In the genomic region with DNA sequence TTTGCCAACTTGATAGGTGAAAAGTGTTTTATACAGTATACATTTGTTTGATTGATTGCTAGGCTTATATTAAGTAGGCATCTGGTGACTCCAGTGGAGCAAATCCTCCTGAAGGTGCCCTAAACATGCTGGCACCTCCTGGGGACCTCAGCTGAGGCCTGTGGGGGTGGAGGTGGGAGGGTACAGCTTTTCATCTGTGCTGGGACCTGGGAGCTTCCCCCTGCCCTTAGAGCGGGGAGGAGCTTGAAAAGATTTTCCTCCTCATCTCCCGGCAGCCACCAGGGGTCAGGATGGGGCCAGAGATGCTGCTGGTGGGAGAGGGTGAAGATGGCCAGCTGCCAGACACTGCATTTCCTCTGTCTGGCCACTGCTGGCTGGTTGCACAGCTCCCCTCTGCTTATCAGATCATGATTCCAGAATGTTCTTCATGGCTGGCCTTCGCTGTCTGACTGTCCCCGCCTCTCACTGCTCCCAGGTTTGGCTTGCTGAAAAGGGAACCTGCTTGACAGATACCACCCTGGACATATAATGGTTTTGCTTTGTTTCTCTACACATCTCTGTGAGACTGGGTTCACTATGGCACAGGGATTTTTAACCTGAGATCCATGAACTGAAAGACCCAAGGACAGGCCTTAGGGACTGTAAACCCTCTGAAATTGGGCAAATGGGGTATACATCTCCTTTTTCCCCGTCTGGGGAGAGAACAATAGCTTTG, we compare ENCODE assay signal across 8 cellular contexts. TPM values are rescaled to one million over a fixed set of nuclear protein-coding genes. Genes with fewer than 3 reads are reported as not detected.
DNase-seq lines count a peak whose midpoint lies in the region; ATAC-seq and TF ChIP-seq lines count a peak whose summit lies in the region.

No MANE protein-coding gene starts in this region.

- DNase-seq in NCI-H1092 (lab: John Stamatoyannopoulos, UW), result peak; percentile 92
- DNase-seq in SK-MEL-5 (ENCODE audit: low read depth, low spot score), result peak; percentile 91
- DNase-seq in activated naive CD4-positive, alpha-beta T cell treated with anti-CD3 and anti-CD28 coated beads for 36 hours, result peak; percentile 91
- DNase-seq in globus pallidus (ENCODE audit: low spot score), result peak; percentile 87
- peak; percentile 90 for DNase-seq in type B pancreatic cell (ENCODE audit: extremely low spot score, unreplicated experiment)

- H3K9me3 Mint-ChIP-seq in activated naive CD4-positive, alpha-beta T cell treated with anti-CD3 and anti-CD28 coated beads for 36 hours, result no peaks in the 10 kb centered on the region
- no peaks in the 10 kb centered on the region for H3K9me3 Mint-ChIP-seq in type B pancreatic cell

- peaks cover 15% of the 10 kb centered on the region for H3K27me3 Mint-ChIP-seq in activated naive CD4-positive, alpha-beta T cell treated with anti-CD3 and anti-CD28 coated beads for 36 hours (ENCODE audit: low read depth)
- peaks cover 27% of the 10 kb centered on the region for H3K27me3 Mint-ChIP-seq in type B pancreatic cell

- H3K4me3 Mint-ChIP-seq in activated naive CD4-positive, alpha-beta T cell treated with anti-CD3 and anti-CD28 coated beads for 36 hours, result no peak overlapping the region
- H3K4me3 Mint-ChIP-seq in type B pancreatic cell, result no peak overlapping the region

- no peaks in the 10 kb centered on the region for H3K36me3 ChIP-seq in parathyroid adenoma (ENCODE audit: control insufficient read depth, insufficient read depth, low read length)

- CTCF ChIA-PET in activated naive CD4-positive, alpha-beta T cell treated with anti-CD3 and anti-CD28 coated beads for 36 hours (lab: Charles Lee), result interaction anchor here (0.6 to 4.5 kb wide), 23 partner anchors 8 to 520 kb away, joined by 3 to 61 read pairs (median 4); no protein-coding TSS in a partner anchor

- H3K4me3 ChIP-seq in parathyroid adenoma (ENCODE audit: low read depth, low read length), result no peak overlapping the region

- ATAC-seq in HG02642 (IDR thresholded peaks at IDR 0.05; ENCODE audit: poor library complexity, unreplicated experiment), result peak; percentile 99

- no peak overlapping the region for H3K9ac ChIP-seq in parathyroid adenoma

- H3K4me2 ChIP-seq in parathyroid adenoma (ENCODE audit: low read length), result no peak overlapping the region

- H3K9me3 ChIP-seq in parathyroid adenoma (ENCODE audit: control insufficient read depth, low read length), result no peaks in the 10 kb centered on the region

- peak overlapping the region; percentile 83 for H2AFZ ChIP-seq in parathyroid adenoma

- H3K4me1 ChIP-seq in parathyroid adenoma, result peaks cover 7% of the 10 kb centered on the region

- in situ Hi-C loops in SK-MEL-5 (cut with HindIII; ENCODE audit: low pct_unique_long_range_greater_than_20kb, low sequenced_read_pairs), result no loop called here

- peak; percentile 95 for TF ChIP-seq CTCF in GM12872 (IDR thresholded peaks at IDR 0.05; ENCODE audit: insufficient read depth, low read depth, low read length)
- peak; percentile 88 for TF ChIP-seq CTCF in parathyroid adenoma (IDR thresholded peaks at IDR 0.05)
- TF ChIP-seq CTCF in type B pancreatic cell (conservative IDR thresholded peaks at IDR 0.05), result peak; percentile 89

- no peaks in the 10 kb centered on the region for H3K79me2 ChIP-seq in parathyroid adenoma

- no peak overlapping the region for H3K27ac ChIP-seq in parathyroid adenoma

- no peak overlapping the region for H3K27ac Mint-ChIP-seq in activated naive CD4-positive, alpha-beta T cell treated with anti-CD3 and anti-CD28 coated beads for 36 hours
- no peak overlapping the region for H3K27ac Mint-ChIP-seq in type B pancreatic cell

- H3K27me3 ChIP-seq in parathyroid adenoma (ENCODE audit: control insufficient read depth, insufficient read depth, low read length), result no peaks in the 10 kb centered on the region

- peaks cover 3% of the 10 kb centered on the region for H3K4me1 Mint-ChIP-seq in activated naive CD4-positive, alpha-beta T cell treated with anti-CD3 and anti-CD28 coated beads for 36 hours (ENCODE audit: low read depth)
- peaks cover 6% of the 10 kb centered on the region for H3K4me1 Mint-ChIP-seq in type B pancreatic cell (ENCODE audit: unreplicated experiment)

- H3K36me3 Mint-ChIP-seq in activated naive CD4-positive, alpha-beta T cell treated with anti-CD3 and anti-CD28 coated beads for 36 hours (ENCODE audit: low read depth), result no peaks in the 10 kb centered on the region
- peaks cover 3% of the 10 kb centered on the region for H3K36me3 Mint-ChIP-seq in type B pancreatic cell

- intact Hi-C loops in activated naive CD4-positive, alpha-beta T cell treated with anti-CD3 and anti-CD28 coated beads for 36 hours (cut with micrococcal nuclease), result loop anchor here (1.0 kb wide), 5 partner anchors 43 to 365 kb away; no protein-coding TSS in a partner anchor

RNA-seq across cellular contexts. Expression of a gene that starts 10.5 kb away (rescaled TPM):
- not detected in 2 replicates for total RNA-seq in SK-MEL-5 (2014; rRNA removed; shearing (Covaris generic))
- 0.35 TPM in 1 of 2 replicates, not detected in the other for polyA plus RNA-seq in SK-MEL-5 (2015; cell fraction: cytosol; rRNA removed)
- polyA plus RNA-seq in SK-MEL-5 (2015; cell fraction: nucleus; rRNA removed), result 3.7 TPM in 1 of 2 replicates, not detected in the other
- under 1 TPM in 1 of 2 experiments, not detected in 1; 0.05 TPM for total RNA-seq in activated naive CD4-positive, alpha-beta T cell treated with anti-CD3 and anti-CD28 coated beads for 36 hours
- total RNA-seq in type B pancreatic cell (ENCODE audit: low replicate concordance), result 0.33 and 8.3 TPM in 2 replicates

RNA-seq across cellular contexts. Expression of a gene that starts 21.4 kb away (rescaled TPM):
- total RNA-seq in SK-MEL-5 (2014; rRNA removed; shearing (Covaris generic)), result 13.0 and 14.9 TPM in 2 replicates
- 19.2 and 19.5 TPM in 2 replicates for polyA plus RNA-seq in SK-MEL-5 (2015; cell fraction: cytosol; rRNA removed)
- 243 and 252 TPM in 2 replicates for polyA plus RNA-seq in SK-MEL-5 (2015; cell fraction: nucleus; rRNA removed)
- total RNA-seq in activated naive CD4-positive, alpha-beta T cell treated with anti-CD3 and anti-CD28 coated beads for 36 hours, result 100 to 1,000 TPM; 205 to 216 TPM
- 156 and 170 TPM in 2 replicates for total RNA-seq in type B pancreatic cell (ENCODE audit: low replicate concordance)

RNA-seq across cellular contexts. Expression of a gene that starts 33.0 kb away (rescaled TPM):
- total RNA-seq in SK-MEL-5 (2014; rRNA removed; shearing (Covaris generic)), result 9.5 and 11.9 TPM in 2 replicates
- 19.6 and 34.0 TPM in 2 replicates for polyA plus RNA-seq in SK-MEL-5 (2015; cell fraction: cytosol; rRNA removed)
- polyA plus RNA-seq in SK-MEL-5 (2015; cell fraction: nucleus; rRNA removed), result 23.2 and 41.2 TPM in 2 replicates
- total RNA-seq in activated naive CD4-positive, alpha-beta T cell treated with anti-CD3 and anti-CD28 coated beads for 36 hours, result 1 to 10 TPM; 6.2 to 6.6 TPM
- 14.3 and 16.4 TPM in 2 replicates for total RNA-seq in type B pancreatic cell (ENCODE audit: low replicate concordance)

RNA-seq across cellular contexts. Expression of a gene that starts 37.5 kb away (rescaled TPM):
- not detected in 2 replicates for total RNA-seq in SK-MEL-5 (2014; rRNA removed; shearing (Covaris generic))
- polyA plus RNA-seq in SK-MEL-5 (2015; cell fraction: cytosol; rRNA removed), result 0.15 and 0.24 TPM in 2 replicates
- 0.03 and 1.4 TPM in 2 replicates for polyA plus RNA-seq in SK-MEL-5 (2015; cell fraction: nucleus; rRNA removed)
- total RNA-seq in activated naive CD4-positive, alpha-beta T cell treated with anti-CD3 and anti-CD28 coated beads for 36 hours, result under 1 TPM; 0.36 to 0.57 TPM
- total RNA-seq in type B pancreatic cell (ENCODE audit: low replicate concordance), result 5.6 and 11.1 TPM in 2 replicates

RNA-seq across cellular contexts. Expression of a gene that starts 47.1 kb away (rescaled TPM):
- 0.42 and 1.5 TPM in 2 replicates for total RNA-seq in SK-MEL-5 (2014; rRNA removed; shearing (Covaris generic))
- polyA plus RNA-seq in SK-MEL-5 (2015; cell fraction: cytosol; rRNA removed), result 2.2 and 4.0 TPM in 2 replicates
- 4.5 and 5.6 TPM in 2 replicates for polyA plus RNA-seq in SK-MEL-5 (2015; cell fraction: nucleus; rRNA removed)
- under 1 TPM; 0.17 to 0.26 TPM for total RNA-seq in activated naive CD4-positive, alpha-beta T cell treated with anti-CD3 and anti-CD28 coated beads for 36 hours
- total RNA-seq in type B pancreatic cell (ENCODE audit: low replicate concordance), result 1.4 and 3.3 TPM in 2 replicates
